In genomic region chr5:140690376-140690932, GRCh38 we compare ENCODE assay signal across 2 cellular contexts.
TF ChIP-seq lines count a peak whose summit lies in the region.

No MANE protein-coding gene starts in this region.

TF ChIP-seq in HCT116, 20 proteins besides CTCF, POLR2A, EP300 and RAD21:
- TF ChIP-seq TCF7L2 (IDR thresholded peaks at IDR 0.05; ENCODE audit: borderline replicate concordance, extremely low read depth, insufficient read depth, insufficient read length) (no peak), MAX (IDR thresholded peaks at IDR 0.05) (no peak), EZH2 (IDR thresholded peaks at IDR 0.05) (no peak), ATF3 (IDR thresholded peaks at IDR 0.05) (no peak), EZH2phosphoT487 (IDR thresholded peaks at IDR 0.05; ENCODE audit: borderline replicate concordance) (no peak), CEBPB (IDR thresholded peaks at IDR 0.05; ENCODE audit: low read depth) (no peak), YY1 (IDR thresholded peaks at IDR 0.05; ENCODE audit: extremely low read depth, insufficient replicate concordance, low read depth, low read length) (no peak), SRF (IDR thresholded peaks at IDR 0.05; ENCODE audit: low read depth) (no peak; the same call in 1 of the 2 replicates), JUND (IDR thresholded peaks at IDR 0.05) (no peak), ZNF274 (IDR thresholded peaks at IDR 0.05; ENCODE audit: low read depth, low read length) (no peak)

TF ChIP-seq in HepG2, 621 proteins besides CTCF, POLR2A, EP300 and RAD21:
- TF ChIP-seq STAT5B (CRISPR knock-in tag; IDR thresholded peaks at IDR 0.05) (no peak), ETS1 (CRISPR knock-in tag; IDR thresholded peaks at IDR 0.05) (no peak), NFKBIZ (CRISPR knock-in tag; IDR thresholded peaks at IDR 0.05) (0 out of 2 replicates have a peak, but pooled peaks have one; percentile 4), RARG (CRISPR knock-in tag; IDR thresholded peaks at IDR 0.05; ENCODE audit: low read depth) (no peak), MAZ (IDR thresholded peaks at IDR 0.05; ENCODE audit: borderline replicate concordance, low read depth, low read length) (no peak), MAZ (CRISPR knock-in tag; IDR thresholded peaks at IDR 0.05; ENCODE audit: low read depth) (0 out of 2 replicates have a peak, but pooled peaks have one; percentile 0), RBM22 (optimal IDR thresholded peaks at IDR 0.05; ENCODE audit: low read length) (no peak), ARHGAP35 (CRISPR knock-in tag; IDR thresholded peaks at IDR 0.05; ENCODE audit: borderline replicate concordance) (no peak), CREM (IDR thresholded peaks at IDR 0.05) (no peak), CREM (CRISPR knock-in tag; IDR thresholded peaks at IDR 0.05) (no peak), ZNF333 (CRISPR knock-in tag; IDR thresholded peaks at IDR 0.05; ENCODE audit: borderline replicate concordance) (0 out of 2 replicates have a peak, but pooled peaks have one; percentile 5), TFAP4 (IDR thresholded peaks at IDR 0.05; ENCODE audit: borderline replicate concordance, low read depth) (0 out of 2 replicates have a peak, but pooled peaks have one; percentile 4)
